Comparison of ENCODE assay signal across 8 cellular contexts in the genomic region with DNA sequence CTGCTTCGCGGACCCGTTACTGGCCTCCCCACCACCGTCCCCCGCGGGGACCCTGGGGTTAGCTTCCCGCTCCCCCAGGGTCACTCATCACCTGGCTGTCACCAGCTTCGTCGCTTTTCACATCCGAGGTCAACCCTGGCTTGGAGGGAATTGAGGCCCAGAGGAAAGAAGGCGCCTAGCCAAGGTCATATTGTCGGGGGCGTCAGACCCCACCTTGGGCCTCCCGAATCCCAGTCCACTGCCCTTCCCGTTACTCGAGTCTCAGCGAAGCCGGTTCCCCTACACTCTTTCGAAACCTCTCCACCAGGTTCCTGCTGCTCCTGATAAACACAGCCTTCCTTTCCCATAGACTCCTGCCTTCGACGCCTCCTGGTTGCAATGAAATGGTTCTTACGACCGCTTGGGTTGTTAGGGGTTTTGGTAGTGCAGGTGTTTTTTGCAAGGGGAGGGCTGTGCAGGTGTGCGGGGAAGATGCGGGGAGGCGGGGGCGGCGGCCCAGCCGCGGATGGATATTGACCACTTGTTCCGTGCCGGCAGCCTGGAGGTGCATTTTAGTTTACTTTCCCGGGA. TPM values are rescaled to one million over a fixed set of nuclear protein-coding genes. Genes with fewer than 3 reads are reported as not detected.
A peak's percentile ranks its signal among the peaks of the same experiment; 100 is the strongest.
DNase-seq lines count a peak whose midpoint lies in the region; ATAC-seq and TF ChIP-seq lines count a peak whose summit lies in the region.

No MANE protein-coding gene starts in this region.

- peak overlapping the region; percentile 1 for H3K27ac Mint-ChIP-seq in activated T-cell treated with anti-CD3 and anti-CD28 coated beads, Interleukin-2, amount 50 U/mL, for 72 hours

- no peak for ATAC-seq in activated T-cell treated with anti-CD3 and anti-CD28 coated beads, Interleukin-2, amount 50 U/mL, for 72 hours (replicated peaks in 1 of 2)
- ATAC-seq in GM21526 (IDR thresholded peaks at IDR 0.05; ENCODE audit: low FRiP score, unreplicated experiment), result no peak

- H3K27ac ChIP-seq in coronary artery (peak overlapping the region; percentile 38 to 86), muscle layer of colon (ENCODE audit: low read depth, low read length) (peak overlapping the region; percentile 85)

- H3K9me3 Mint-ChIP-seq in activated T-cell treated with anti-CD3 and anti-CD28 coated beads, Interleukin-2, amount 50 U/mL, for 72 hours, result no peaks in the 10 kb centered on the region

- peak overlapping the region; percentile 94 to 98 for H3K4me3 Mint-ChIP-seq in activated T-cell treated with anti-CD3 and anti-CD28 coated beads, Interleukin-2, amount 50 U/mL, for 72 hours

- peaks cover 7% of the 10 kb centered on the region for H3K4me1 ChIP-seq in muscle layer of colon (ENCODE audit: insufficient read depth, low read length)

- no peaks in the 10 kb centered on the region for H3K36me3 ChIP-seq in muscle layer of colon (ENCODE audit: insufficient read depth, low read length)

- DNase-seq in activated T-cell treated with anti-CD3 and anti-CD28 coated beads, Interleukin-2, amount 50 U/mL, for 72 hours, result no peak
- no peak for DNase-seq in activated T-cell treated with anti-CD3 and anti-CD28 coated beads for 4 hours
- peak; percentile 10 for DNase-seq in NCI-H748 treated with DMSO at 0.1 percent for 48 hours (lab: John Stamatoyannopoulos, UW)
- no peak for DNase-seq in coronary artery (ENCODE audit: low spot score)
- DNase-seq in OCI-M2 (lab: John Stamatoyannopoulos, UW; ENCODE audit: unreplicated experiment), result no peak
- DNase-seq in NCI-H82 treated with DMSO at 0.1 percent for 48 hours (lab: John Stamatoyannopoulos, UW; ENCODE audit: unreplicated experiment), result no peak

- H3K27me3 Mint-ChIP-seq in activated T-cell treated with anti-CD3 and anti-CD28 coated beads, Interleukin-2, amount 50 U/mL, for 72 hours (ENCODE audit: low read depth), result no peaks in the 10 kb centered on the region

- no peaks in the 10 kb centered on the region for H3K27me3 ChIP-seq in muscle layer of colon (ENCODE audit: control insufficient read depth in 1 of 2, insufficient read depth in 2 of 2, low read length in 2 of 2)

- no peaks in the 10 kb centered on the region for H3K9me3 ChIP-seq in muscle layer of colon (ENCODE audit: low read length)

- peak overlapping the region; percentile 54 for H3K9ac ChIP-seq in muscle layer of colon (ENCODE audit: low read length)

- H3K4me3 ChIP-seq in coronary artery (peak overlapping the region; percentile 91), muscle layer of colon (ENCODE audit: low read depth in 1 of 2, low read length in 2 of 2) (peak overlapping the region; percentile 38 to 84)

- peaks cover 43% of the 10 kb centered on the region for H3K4me1 Mint-ChIP-seq in activated T-cell treated with anti-CD3 and anti-CD28 coated beads, Interleukin-2, amount 50 U/mL, for 72 hours (ENCODE audit: low read depth)

- TF ChIP-seq CTCF in coronary artery (IDR thresholded peaks at IDR 0.05), result no peak

- no peaks in the 10 kb centered on the region for H3K36me3 Mint-ChIP-seq in activated T-cell treated with anti-CD3 and anti-CD28 coated beads, Interleukin-2, amount 50 U/mL, for 72 hours (ENCODE audit: insufficient read depth in 2 of 2)

RNA-seq across cellular contexts. Expression of a gene that starts 0.6 kb away (rescaled TPM):
- total RNA-seq in activated T-cell treated with anti-CD3 and anti-CD28 coated beads, Interleukin-2, amount 50 U/mL, for 72 hours, result 10 to 100 TPM; 15.1 to 15.2 TPM

RNA-seq across cellular contexts. Expression of a gene that starts 22.5 kb away (rescaled TPM):
- total RNA-seq in activated T-cell treated with anti-CD3 and anti-CD28 coated beads, Interleukin-2, amount 50 U/mL, for 72 hours, result under 1 TPM; 0.39 to 0.96 TPM

RNA-seq across cellular contexts. Expression of a gene that starts 35.0 kb away (rescaled TPM):
- total RNA-seq in activated T-cell treated with anti-CD3 and anti-CD28 coated beads, Interleukin-2, amount 50 U/mL, for 72 hours, result 100 to 1,000 TPM; 310 to 319 TPM

RNA-seq across cellular contexts. Expression of a gene that starts 46.8 kb away (rescaled TPM):
- 10 to 100 TPM; 62.8 to 72.8 TPM for total RNA-seq in activated T-cell treated with anti-CD3 and anti-CD28 coated beads, Interleukin-2, amount 50 U/mL, for 72 hours
